In the genomic region with DNA sequence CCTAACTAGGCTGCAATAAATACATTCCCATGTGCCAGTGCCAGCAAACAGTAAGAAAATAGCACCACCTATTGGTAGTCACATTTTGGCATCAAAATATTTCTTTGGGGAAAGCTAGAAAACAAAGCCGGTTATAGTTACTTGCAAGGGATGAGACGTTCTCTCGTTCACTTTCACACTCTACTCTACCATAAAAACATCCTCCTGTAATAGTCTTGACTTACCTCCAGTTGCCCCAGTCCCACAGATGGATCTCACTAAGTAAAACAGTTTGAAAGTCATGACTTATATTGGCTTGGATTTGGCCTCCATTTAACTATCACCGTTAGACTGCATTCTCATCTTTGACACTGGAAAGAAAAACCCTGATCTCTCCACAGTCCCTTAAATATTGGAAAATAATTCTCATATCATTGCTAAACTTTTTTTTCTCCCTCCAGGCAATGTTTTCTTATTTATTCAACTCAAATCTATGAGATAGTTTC, we compare ENCODE assay signal across 8 cellular contexts. TPM values are rescaled to one million over a fixed set of nuclear protein-coding genes. Genes with fewer than 3 reads are reported as not detected.
DNase-seq lines count a peak whose midpoint lies in the region; ATAC-seq and TF ChIP-seq lines count a peak whose summit lies in the region.

No MANE protein-coding gene starts in this region.

- TF ChIP-seq CTCF in fibroblast of mammary gland (conservative IDR thresholded peaks at IDR 0.05; ENCODE audit: control insufficient read depth, insufficient read depth, low read depth, low read length): peak; percentile 77

- peak; percentile 20 for DNase-seq in SKM-1 treated with dmso at 0.1 percent for 144 hours (lab: John Stamatoyannopoulos, UW; ENCODE audit: unreplicated experiment)
- DNase-seq in SKM-1 (lab: John Stamatoyannopoulos, UW; ENCODE audit: unreplicated experiment): no peak
- DNase-seq in OCI-M2 (lab: John Stamatoyannopoulos, UW; ENCODE audit: unreplicated experiment): peak; percentile 27
- DNase-seq in fibroblast of mammary gland (ENCODE audit: low read depth): peak; percentile 39
- DNase-seq in renal cortical epithelial cell (ENCODE audit: low read depth): peak; percentile 29

- no peak overlapping the region for H3K4me3 ChIP-seq in fibroblast of mammary gland (ENCODE audit: control insufficient read depth, low read depth, low read length)

- ATAC-seq in HG03159 (IDR thresholded peaks at IDR 0.05; ENCODE audit: unreplicated experiment): peak; percentile 79
- ATAC-seq in GM19397 (IDR thresholded peaks at IDR 0.05; ENCODE audit: unreplicated experiment): no peak
- no peak for ATAC-seq in HG03457 (IDR thresholded peaks at IDR 0.05; ENCODE audit: unreplicated experiment)

RNA-seq across cellular contexts. Expression of a gene that starts 9.7 kb away (rescaled TPM):
- total RNA-seq in renal cortical epithelial cell: under 0.01 TPM in 1 of 2 replicates, not detected in the other
